In the genomic region with DNA sequence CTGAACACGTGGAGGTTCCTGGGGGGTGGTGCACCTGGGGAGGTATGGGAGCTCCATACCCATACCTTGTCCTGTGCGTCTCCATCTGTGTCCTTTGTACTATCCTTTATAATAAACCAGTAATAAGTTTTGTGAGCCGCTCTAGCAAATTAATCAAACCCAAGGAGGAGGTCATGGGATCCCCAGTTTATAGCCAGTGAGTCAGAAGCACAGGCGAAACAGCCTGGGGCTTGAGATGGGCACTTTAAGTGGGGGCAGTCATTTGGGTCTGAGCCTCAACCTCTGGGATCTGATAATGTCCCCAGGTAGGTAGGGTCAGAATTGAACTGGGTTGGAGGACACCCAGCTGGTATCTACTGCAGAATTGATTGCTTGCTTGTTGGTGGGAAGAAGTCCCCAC, we compare ENCODE assay signal across 20 cellular contexts. TPM values are rescaled to one million over a fixed set of nuclear protein-coding genes. Genes with fewer than 3 reads are reported as not detected.
DNase-seq lines count a peak whose midpoint lies in the region; ATAC-seq, FAIRE-seq and TF ChIP-seq lines count a peak whose summit lies in the region.
"Had no signal": no experiment of that assay in that cellular context is flagged by ENCODE, and none has a peak within 500 bp of the region (broad histone marks: within the 10 kb centered on the region; RNA-seq: fewer than 3 reads in every experiment).

No MANE protein-coding gene starts in this region.

- H3K9me3 Mint-ChIP-seq in stimulated activated naive CD8-positive, alpha-beta T cell treated with anti-CD3 and anti-CD28 coated beads, Interleukin-15, amount 100 ng/mL, for 72 hours, result no peaks in the 10 kb centered on the region
- H3K9me3 Mint-ChIP-seq: CD4-positive, CD25-positive, alpha-beta regulatory T cell; H9 had no signal

- no peak overlapping the region for H2AK5ac ChIP-seq in trophoblast cell (ENCODE audit: low read length)

- H3K9ac ChIP-seq in kidney (ENCODE audit: low read length in 2 of 2) (no peak overlapping the region), trophoblast cell (ENCODE audit: low read length) (no peak overlapping the region)
- H3K9ac ChIP-seq: GM23248 had no signal

- TF ChIP-seq POLR2A in uterus (IDR thresholded peaks at IDR 0.05), result no peak

- H4K8ac ChIP-seq in trophoblast cell (ENCODE audit: low read depth, low read length), result peak overlapping the region; percentile 35

- no peak overlapping the region for H3K18ac ChIP-seq in trophoblast cell (ENCODE audit: low read length)

- no CpG with 5 or more reads among the region's 4 CpGs for WGBS in trophoblast cell (ENCODE audit: extremely low coverage, insufficient coverage, insufficient read length)

- H3K4me3 ChIP-seq in kidney (ENCODE audit: low read length in 2 of 2) (no peak overlapping the region), trophoblast cell (ENCODE audit: low read depth, low read length) (no peak overlapping the region), uterus (no peak overlapping the region)
- H3K4me3 ChIP-seq: GM23248, SJCRH30 had no signal

- no peak overlapping the region for H3K23ac ChIP-seq in trophoblast cell (ENCODE audit: low read length)

- H3K27ac ChIP-seq in kidney (ENCODE audit: low read depth in 2 of 2, low read length in 2 of 2), result peak overlapping the region; percentile 29 to 61
- H3K27ac ChIP-seq in trophoblast cell (ENCODE audit: low read depth, low read length), result peak overlapping the region; percentile 49
- H3K27ac ChIP-seq in uterus, result peak overlapping the region; percentile 76
- H3K27ac ChIP-seq: GM23248, SJCRH30 had no signal

- no peaks in the 10 kb centered on the region for H3K27me3 Mint-ChIP-seq in stimulated activated naive CD8-positive, alpha-beta T cell treated with anti-CD3 and anti-CD28 coated beads, Interleukin-15, amount 100 ng/mL, for 72 hours
- H3K27me3 Mint-ChIP-seq: CD4-positive, CD25-positive, alpha-beta regulatory T cell had no signal

- H3K14ac ChIP-seq in trophoblast cell (ENCODE audit: low read length), result no peak overlapping the region

- no peak for FAIRE-seq in kidney (lab: Jason Lieb, UNC)

- no peak overlapping the region for H2BK12ac ChIP-seq in trophoblast cell (ENCODE audit: low read length)

- no peak overlapping the region for H4K12ac ChIP-seq in trophoblast cell (ENCODE audit: low read depth, low read length)

- no peaks in the 10 kb centered on the region for H3K36me3 ChIP-seq in kidney (ENCODE audit: control insufficient read depth in 1 of 2, insufficient read depth in 2 of 2, low read length in 2 of 2)
- H3K36me3 ChIP-seq in trophoblast cell (ENCODE audit: control insufficient read depth in 1 of 2, insufficient read depth in 2 of 2, low read length in 2 of 2), result no peaks in the 10 kb centered on the region
- no peaks in the 10 kb centered on the region for H3K36me3 ChIP-seq in uterus
- H3K36me3 ChIP-seq: SJCRH30 had no signal

- peak overlapping the region; percentile 57 for H4K91ac ChIP-seq in trophoblast cell (ENCODE audit: low read depth, low read length)

- H3K9me3 ChIP-seq in kidney (ENCODE audit: control insufficient read depth in 1 of 2, low read length in 2 of 2) (no peaks in the 10 kb centered on the region), trophoblast cell (ENCODE audit: insufficient read depth, low read depth, low read length) (no peaks in the 10 kb centered on the region), uterus (no peaks in the 10 kb centered on the region)
- H3K9me3 ChIP-seq: SJCRH30 had no signal

- H3K4me2 ChIP-seq in trophoblast cell (ENCODE audit: low read length), result no peak overlapping the region

- no peaks in the 10 kb centered on the region for H3K79me2 ChIP-seq in trophoblast cell (ENCODE audit: control insufficient read depth, insufficient read depth, low read length, poor library complexity)

- DNase-seq in M059J (ENCODE audit: low read depth) (peak; percentile 76), kidney (no peak), trophoblast cell (no peak), uterus (no peak), left cardiac atrium (no peak)
- no peak for DNase-seq in stimulated activated naive CD8-positive, alpha-beta T cell treated with anti-CD3 and anti-CD28 coated beads, Interleukin-15, amount 100 ng/mL, for 72 hours
- DNase-seq: CD4-positive, CD25-positive, alpha-beta regulatory T cell; DMS153; DND-41; GM23248; H9; KG1; MM.1S; NCI-H2029; NCI-H446; NCI-H524 treated with DMSO at 0.1 percent for 48 hours; NCI-H774; SJCRH30 had no signal

- H3K4me3 Mint-ChIP-seq in stimulated activated naive CD8-positive, alpha-beta T cell treated with anti-CD3 and anti-CD28 coated beads, Interleukin-15, amount 100 ng/mL, for 72 hours, result no peak overlapping the region
- H3K4me3 Mint-ChIP-seq: CD4-positive, CD25-positive, alpha-beta regulatory T cell; H9 had no signal

- H3K4me1 Mint-ChIP-seq in stimulated activated naive CD8-positive, alpha-beta T cell treated with anti-CD3 and anti-CD28 coated beads, Interleukin-15, amount 100 ng/mL, for 72 hours, result peaks cover 21% of the 10 kb centered on the region

- intact Hi-C loops in kidney (cut with DNase I) (no loop called here), uterus (cut with DNase I; ENCODE audit: low total_unique reads) (no loop called here), left cardiac atrium (cut with DNase I) (no loop called here)

- no peak overlapping the region for H3K27ac Mint-ChIP-seq in stimulated activated naive CD8-positive, alpha-beta T cell treated with anti-CD3 and anti-CD28 coated beads, Interleukin-15, amount 100 ng/mL, for 72 hours

- H3K27me3 ChIP-seq in trophoblast cell (ENCODE audit: insufficient read depth, low read length) (no peaks in the 10 kb centered on the region), uterus (no peaks in the 10 kb centered on the region)

- peak overlapping the region; percentile 21 for H3K4ac ChIP-seq in trophoblast cell (ENCODE audit: low read depth, low read length)

- H2AFZ ChIP-seq in trophoblast cell (ENCODE audit: insufficient read depth, low read length, poor library complexity), result no peak overlapping the region
- H2AFZ ChIP-seq: GM23248 had no signal

- H3K4me1 ChIP-seq in kidney (ENCODE audit: control insufficient read depth in 1 of 2, insufficient read depth in 1 of 2, low read depth in 1 of 2, low read length in 2 of 2) (peaks cover 0 to 10% of the 10 kb centered on the region in 2 donors), trophoblast cell (ENCODE audit: control insufficient read depth in 1 of 2, insufficient read depth in 2 of 2, low read length in 2 of 2) (peaks cover 8 to 19% of the 10 kb centered on the region in 2 experiments), uterus (no peaks in the 10 kb centered on the region)
- H3K4me1 ChIP-seq: SJCRH30 had no signal

- ATAC-seq in left cardiac atrium (no peak), HG02571 (IDR thresholded peaks at IDR 0.05; ENCODE audit: unreplicated experiment) (no peak)
- ATAC-seq in stimulated activated naive CD8-positive, alpha-beta T cell treated with anti-CD3 and anti-CD28 coated beads, Interleukin-15, amount 100 ng/mL, for 72 hours, result no peak
- ATAC-seq: Right ventricle myocardium inferior had no signal

- H2BK5ac ChIP-seq in trophoblast cell (ENCODE audit: low read depth, low read length, poor library complexity), result peak overlapping the region; percentile 43

- peak overlapping the region; percentile 60 for H2BK120ac ChIP-seq in trophoblast cell (ENCODE audit: insufficient read depth, low read length, poor library complexity)

- TF ChIP-seq CTCF in kidney (IDR thresholded peaks at IDR 0.05; ENCODE audit: borderline replicate concordance, extremely low read depth, insufficient read depth) (no peak), uterus (IDR thresholded peaks at IDR 0.05) (no peak)

- peaks cover 11% of the 10 kb centered on the region for H3K79me1 ChIP-seq in trophoblast cell (ENCODE audit: low read length)

RNA-seq across cellular contexts. Expression of gene SNX10, which starts 16.9 kb away (rescaled TPM):
- total RNA-seq in M059J (2014; rRNA removed; shearing (Covaris generic)), result 8.6 and 10.2 TPM in 2 replicates
- total RNA-seq in kidney (72.0 TPM), uterus (10 to 100 TPM in 2 of 4 donors, 1 to 10 TPM in 2; 7.7 to 16.8 (median 9.7) TPM), left cardiac atrium (1 to 10 TPM; 5.7 to 7.1 TPM)
- 30.1 TPM for polyA plus RNA-seq in kidney (ENCODE audit: insufficient read depth, low read depth, low replicate concordance)
- 14.7 and 15.0 TPM in 2 replicates for polyA plus RNA-seq in trophoblast cell (2013)
- total RNA-seq: SJCRH30 had no signal
